ENCODE assay signal across 8 cellular contexts in genomic region chr3:120417272-120417911, GRCh38.
DNase-seq lines count a peak whose midpoint lies in the region; ATAC-seq and TF ChIP-seq lines count a peak whose summit lies in the region.

No MANE protein-coding gene starts in this region.

- ATAC-seq in GM19023 (IDR thresholded peaks at IDR 0.05; ENCODE audit: unreplicated experiment) (peak; percentile 99), HG03342 (IDR thresholded peaks at IDR 0.05; ENCODE audit: unreplicated experiment) (peak; percentile 99)

- TF ChIP-seq CTCF in AG10803 (conservative IDR thresholded peaks at IDR 0.05; ENCODE audit: low read length): peak; percentile 86
- peak; percentile 92 for TF ChIP-seq CTCF in choroid plexus epithelial cell (conservative IDR thresholded peaks at IDR 0.05; ENCODE audit: low read depth, low read length)

- H3K4me3 ChIP-seq in AG10803 (ENCODE audit: low read length): no peak overlapping the region; the same call in 1 of the 2 replicates
- H3K4me3 ChIP-seq in choroid plexus epithelial cell (ENCODE audit: low read depth, low read length): peak overlapping the region; percentile 40

- peak; percentile 97 for DNase-seq in AG10803 (ENCODE audit: low read depth)
- DNase-seq in NCI-H345 (lab: John Stamatoyannopoulos, UW): peak; percentile 87
- peak; percentile 80 for DNase-seq in activated CD4-positive, CD25-positive, alpha-beta regulatory T cell treated with anti-CD3 and anti-CD28 coated beads, Interleukin-2, amount 50 U/mL, for 72 hours
- DNase-seq in choroid plexus epithelial cell (ENCODE audit: low read depth): peak; percentile 99
- DNase-seq in kidney tubule cell (ENCODE audit: low spot score): peak; percentile 97
- peak; percentile 52 to 77 (median 66) for DNase-seq in stimulated activated CD4-positive, alpha-beta T cell treated with anti-CD3 and anti-CD28 coated beads, Interleukin-1b, Interleukin-23, amount 100 ng/mL, for 24 hours (ENCODE audit: low read depth in 4 of 4, low spot score in 1 of 4)
